8 cellular contexts compared by ENCODE assay signal in the genomic region with DNA sequence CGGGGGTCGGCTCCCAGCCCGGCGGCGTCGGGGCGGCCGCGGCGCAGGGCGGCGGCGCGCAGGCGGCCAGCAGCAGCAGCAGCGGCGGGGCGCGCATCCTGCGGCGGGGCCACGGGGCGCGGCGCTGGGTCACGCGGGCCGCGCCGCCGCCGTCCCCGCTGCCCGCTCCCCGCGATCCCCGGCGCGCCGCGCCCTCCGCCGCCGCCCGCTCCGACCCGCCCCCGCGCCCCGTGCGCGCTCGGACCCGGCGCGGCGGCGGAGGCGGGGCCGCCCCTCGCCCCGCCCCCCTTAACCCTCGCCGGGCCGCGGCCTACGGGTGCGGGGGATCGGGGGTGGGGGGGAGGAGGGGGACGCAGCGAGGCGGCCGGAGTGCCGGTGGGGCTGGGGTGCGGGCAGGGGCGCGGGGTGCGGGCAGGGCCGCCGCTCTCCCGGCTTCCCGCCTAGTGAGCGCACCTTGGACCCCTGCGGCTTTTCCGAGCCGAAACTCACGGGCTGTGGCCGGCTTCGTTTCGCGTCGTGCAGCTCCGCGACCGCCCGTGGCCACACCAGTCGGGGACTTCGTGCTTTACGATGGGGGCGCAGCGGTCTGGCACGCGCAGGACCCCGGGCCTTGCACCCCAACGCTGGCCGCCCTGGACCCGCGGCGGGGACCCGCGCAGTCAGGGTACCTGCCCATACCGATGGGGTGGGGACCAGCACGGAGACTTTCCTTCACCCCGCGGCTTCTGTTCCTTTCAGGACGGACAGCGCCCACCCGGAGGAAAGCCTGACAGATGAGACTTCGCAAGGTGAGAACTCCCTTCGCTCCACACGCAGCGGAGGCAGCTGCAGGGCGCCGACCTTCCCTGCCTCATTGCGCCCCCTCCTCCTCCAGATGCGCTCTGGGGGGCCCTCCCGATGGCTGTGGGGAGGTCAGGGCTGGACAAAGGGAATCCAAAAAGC. TPM values are rescaled to one million over a fixed set of nuclear protein-coding genes. Genes with fewer than 3 reads are reported as not detected.
DNase-seq lines count a peak whose midpoint lies in the region; ATAC-seq and TF ChIP-seq lines count a peak whose summit lies in the region.

A gene (minus strand): TSS at position 217 of the 942 bp plus-strand sequence. CDS start 120 bp downstream, at position 97.

- CTCF ChIA-PET in CD8-positive, alpha-beta T cell (lab: Charles Lee) = no interaction called here

- intact Hi-C loops in CD8-positive, alpha-beta T cell (cut with DNase I, micrococcal nuclease) = loop anchor here (1.0 to 2.0 kb wide), 2 partner anchors 14 to 15 kb away; a partner anchor contains a TSS

- peak within 1 kb of the TSS; percentile 77 for H3K4me3 Mint-ChIP-seq in CD8-positive, alpha-beta T cell
- peak within 1 kb of the TSS; percentile 78 to 83 for H3K4me3 Mint-ChIP-seq in effector memory CD8-positive, alpha-beta T cell
- H3K4me3 Mint-ChIP-seq in nephron progenitor cell = peak within 1 kb of the TSS; percentile 76

- no peaks in the 10 kb centered on the region for H3K9me3 Mint-ChIP-seq in CD8-positive, alpha-beta T cell
- no peaks in the 10 kb centered on the region for H3K9me3 Mint-ChIP-seq in effector memory CD8-positive, alpha-beta T cell
- H3K9me3 Mint-ChIP-seq in nephron progenitor cell = no peaks in the 10 kb centered on the region

- peaks cover 13% of the 10 kb centered on the region for H3K4me1 ChIP-seq in CD8-positive, alpha-beta T cell (ENCODE audit: insufficient read depth, low read length)

- no peaks in the 10 kb centered on the region for H3K36me3 Mint-ChIP-seq in CD8-positive, alpha-beta T cell
- H3K36me3 Mint-ChIP-seq in effector memory CD8-positive, alpha-beta T cell (ENCODE audit: insufficient read depth) = peaks cover 10% of the 10 kb centered on the region
- no peaks in the 10 kb centered on the region for H3K36me3 Mint-ChIP-seq in nephron progenitor cell (ENCODE audit: low read depth)

- peaks cover 11% of the 10 kb centered on the region for H3K4me1 Mint-ChIP-seq in CD8-positive, alpha-beta T cell (ENCODE audit: low read depth)
- peaks cover 6 to 9% of the 10 kb centered on the region in 2 donors for H3K4me1 Mint-ChIP-seq in effector memory CD8-positive, alpha-beta T cell (ENCODE audit: low read depth in 2 of 2)
- peaks cover 5% of the 10 kb centered on the region for H3K4me1 Mint-ChIP-seq in nephron progenitor cell

- POLR2A ChIA-PET in CD8-positive, alpha-beta T cell (lab: Charles Lee) = interaction anchor here (1.6 kb wide), 1 partner anchor 15 kb away, joined by 7 read pairs; a partner anchor contains a TSS

- TF ChIP-seq CTCF in CD8-positive, alpha-beta T cell (IDR thresholded peaks at IDR 0.05) = no peak
- TF ChIP-seq CTCF in LNCaP clone FGC (IDR thresholded peaks at IDR 0.05; ENCODE audit: control insufficient read depth, extremely low read depth, insufficient read depth) = no peak
- no peak for TF ChIP-seq CTCF in nephron progenitor cell (IDR thresholded peaks at IDR 0.05)

- peak; percentile 30 for ATAC-seq in CD8-positive, alpha-beta T cell
- ATAC-seq in effector memory CD8-positive, alpha-beta T cell (replicated peaks) = peak; percentile 60
- no peak for ATAC-seq in GM18858 (IDR thresholded peaks at IDR 0.05; ENCODE audit: unreplicated experiment)
- ATAC-seq in GM18519 (IDR thresholded peaks at IDR 0.05; ENCODE audit: low FRiP score, unreplicated experiment) = no peak

- DNase-seq in CD8-positive, alpha-beta T cell = peak in 2 of 7 experiments; percentile 22 to 49
- DNase-seq in LNCaP clone FGC (ENCODE audit: low read depth) (no peak), nephron progenitor cell (peak; percentile 50), nucleus accumbens (lab: John Stamatoyannopoulos, UW) (no peak), SHP77 treated with DMSO at 0.1 percent for 48 hours (lab: John Stamatoyannopoulos, UW) (no peak)
- DNase-seq in effector memory CD8-positive, alpha-beta T cell = no peak

- no peaks in the 10 kb centered on the region for H3K36me3 ChIP-seq in CD8-positive, alpha-beta T cell (ENCODE audit: insufficient read depth, low read length)

- H3K27ac Mint-ChIP-seq in CD8-positive, alpha-beta T cell = no peak within 1 kb of the TSS
- no peak within 1 kb of the TSS for H3K27ac Mint-ChIP-seq in effector memory CD8-positive, alpha-beta T cell
- no peak within 1 kb of the TSS for H3K27ac Mint-ChIP-seq in nephron progenitor cell

- H3K9me3 ChIP-seq in CD8-positive, alpha-beta T cell (ENCODE audit: low read length) = no peaks in the 10 kb centered on the region

- no peaks in the 10 kb centered on the region for H3K27me3 ChIP-seq in CD8-positive, alpha-beta T cell (ENCODE audit: insufficient read depth, low read length)

- no peak within 1 kb of the TSS for H3K27ac ChIP-seq in CD8-positive, alpha-beta T cell (ENCODE audit: low read depth, low read length)

- no peaks in the 10 kb centered on the region for H3K27me3 Mint-ChIP-seq in CD8-positive, alpha-beta T cell (ENCODE audit: low read depth)
- no peaks in the 10 kb centered on the region for H3K27me3 Mint-ChIP-seq in effector memory CD8-positive, alpha-beta T cell
- peaks cover 49% of the 10 kb centered on the region for H3K27me3 Mint-ChIP-seq in nephron progenitor cell (ENCODE audit: low read depth, poor library complexity)

- H3K4me3 ChIP-seq in CD8-positive, alpha-beta T cell (ENCODE audit: low read depth, low read length) = no peak within 1 kb of the TSS
- peak within 1 kb of the TSS; percentile 63 for H3K4me3 ChIP-seq in LNCaP clone FGC (ENCODE audit: low read depth, low read length)

RNA-seq across cellular contexts. Expression of the gene that starts here (rescaled TPM):
- total RNA-seq in CD8-positive, alpha-beta T cell = 1 to 10 TPM; 1.1 to 1.6 TPM

Comparison
In these comparisons a context has a peak if more than half of its experiments do, and no peak if none do; other contexts are left out.
1. ATAC-seq: peak in CD8-positive, alpha-beta T cell (single experiment) and effector memory CD8-positive, alpha-beta T cell (single experiment); none in GM18858 (single experiment) and GM18519 (single experiment).
2. Peak in every context shown above with its lines, with median percentiles within 50 percentile points of each other: H3K4me3 Mint-ChIP-seq.